Comparison of ENCODE assay signal across 8 cellular contexts in genomic region chr5:5685737-5686136, GRCh38.
"Had no signal": no experiment of that assay in that cellular context is flagged by ENCODE, and none has a peak within 500 bp of the region (broad histone marks: within the 10 kb centered on the region; RNA-seq: fewer than 3 reads in every experiment).

No MANE protein-coding gene starts in this region.

- H3K4me1 ChIP-seq: HAP-1 had no signal

- H3K27ac ChIP-seq: GM23248 had no signal

- H3K9ac ChIP-seq: GM23248 had no signal

- H3K4me3 Mint-ChIP-seq: HFFc6 had no signal

- H3K27ac Mint-ChIP-seq: HFFc6 had no signal

- H3K4me3 ChIP-seq: GM23248, HAP-1, K562 had no signal

- DNase-seq: GM23248, GOT3, H7, HFFc6, IMR-90 had no signal

- ATAC-seq: HCT116, K562 had no signal

- H3K9me3 ChIP-seq: HAP-1 had no signal

- H2AFZ ChIP-seq: GM23248 had no signal

- H3K36me3 ChIP-seq: HAP-1 had no signal
